7 cellular contexts compared by ENCODE assay signal in genomic region chr2:225497175-225497574, GRCh38.
"Had no signal": no experiment of that assay in that cellular context is flagged by ENCODE, and none has a peak within 500 bp of the region (broad histone marks: within the 10 kb centered on the region; RNA-seq: fewer than 3 reads in every experiment).

No MANE protein-coding gene starts in this region.

- H3K9ac ChIP-seq: GM23248 had no signal

- H3K9me3 Mint-ChIP-seq: HFFc6 had no signal

- H2AFZ ChIP-seq: GM23248 had no signal

- DNase-seq: GM23248, HFFc6, IMR-90, KG1 had no signal

- H3K9me3 ChIP-seq: HAP-1 had no signal

- ATAC-seq: HCT116, K562 had no signal

- H3K4me3 Mint-ChIP-seq: HFFc6 had no signal

- H3K27ac ChIP-seq: GM23248 had no signal

- H3K36me3 ChIP-seq: HAP-1 had no signal

- H3K4me1 ChIP-seq: HAP-1 had no signal

- H3K27ac Mint-ChIP-seq: HFFc6 had no signal

- H3K4me3 ChIP-seq: GM23248, HAP-1, K562 had no signal
